ENCODE assay signal across 8 cellular contexts in the genomic region with DNA sequence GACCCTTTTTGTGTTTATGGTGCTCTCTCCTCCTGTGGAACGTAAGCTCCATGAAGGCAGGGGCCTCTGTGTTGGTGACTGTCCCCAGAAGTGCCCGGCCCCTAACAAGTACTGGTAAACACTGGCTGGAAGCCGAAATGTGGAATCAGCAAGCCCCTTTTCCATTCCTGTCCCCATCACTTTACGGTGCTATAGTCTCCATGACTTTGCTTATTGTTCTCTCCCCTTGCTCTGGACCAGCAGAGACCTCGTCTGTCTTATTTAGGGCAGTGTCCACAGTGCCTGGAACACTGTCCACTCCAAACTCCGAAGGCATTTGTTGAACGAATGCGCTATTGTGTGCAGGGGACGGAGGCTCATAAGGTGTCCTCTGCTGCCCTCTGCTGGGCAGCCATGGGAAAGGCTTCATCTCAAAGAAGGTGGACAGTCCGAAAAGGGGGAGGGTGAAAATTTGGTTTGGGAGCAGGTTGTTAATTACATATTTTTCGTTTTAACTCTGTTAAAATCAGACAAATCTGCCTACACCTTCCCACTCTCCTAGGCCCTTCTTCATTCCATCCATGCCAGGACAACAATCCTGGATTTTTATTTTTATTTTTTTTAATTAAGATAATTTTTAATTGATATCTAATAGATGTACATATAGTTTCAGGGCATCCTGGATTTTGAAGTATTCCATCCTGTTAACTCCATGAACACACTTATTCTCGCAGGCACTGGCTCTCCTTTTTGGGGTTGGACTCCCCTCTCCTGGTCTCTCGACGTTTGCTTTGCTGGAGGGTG.
DNase-seq lines count a peak whose midpoint lies in the region; ATAC-seq and TF ChIP-seq lines count a peak whose summit lies in the region.

No MANE protein-coding gene starts in this region.

- H3K4me3 Mint-ChIP-seq in activated CD4-positive, alpha-beta T cell treated with anti-CD3 and anti-CD28 coated beads for 36 hours, result no peak overlapping the region

- ATAC-seq in activated CD4-positive, alpha-beta T cell treated with anti-CD3 and anti-CD28 coated beads for 36 hours, result peak; percentile 48
- ATAC-seq in GM19463 (IDR thresholded peaks at IDR 0.05; ENCODE audit: unreplicated experiment), result no peak

- peaks cover 4% of the 10 kb centered on the region for H3K27me3 Mint-ChIP-seq in activated CD4-positive, alpha-beta T cell treated with anti-CD3 and anti-CD28 coated beads for 36 hours

- H3K4me3 ChIP-seq in HFF-Myc (replicated peaks; ENCODE audit: low read depth, low read length), result no peak overlapping the region

- no peaks in the 10 kb centered on the region for H3K9me3 Mint-ChIP-seq in activated CD4-positive, alpha-beta T cell treated with anti-CD3 and anti-CD28 coated beads for 36 hours (ENCODE audit: low read depth)

- POLR2A ChIA-PET in activated CD4-positive, alpha-beta T cell treated with anti-CD3 and anti-CD28 coated beads for 36 hours (lab: Charles Lee), result no interaction called here

- no peaks in the 10 kb centered on the region for H3K36me3 Mint-ChIP-seq in activated CD4-positive, alpha-beta T cell treated with anti-CD3 and anti-CD28 coated beads for 36 hours (ENCODE audit: low read depth)

- H3K27ac Mint-ChIP-seq in activated CD4-positive, alpha-beta T cell treated with anti-CD3 and anti-CD28 coated beads for 36 hours, result no peak overlapping the region

- CTCF ChIA-PET in activated CD4-positive, alpha-beta T cell treated with anti-CD3 and anti-CD28 coated beads for 36 hours (lab: Charles Lee), result interaction anchor here (0.6 to 1.7 kb wide), 5 partner anchors 306 to 1654 kb away, joined by 3 to 7 read pairs (median 3); no protein-coding TSS in a partner anchor

- intact Hi-C loops in activated CD4-positive, alpha-beta T cell treated with anti-CD3 and anti-CD28 coated beads for 36 hours (cut with DNase I, micrococcal nuclease), result loop anchor here (1.0 to 5.0 kb wide), 6 partner anchors 243 to 1053 kb away; a partner anchor contains a TSS

- H3K4me1 Mint-ChIP-seq in activated CD4-positive, alpha-beta T cell treated with anti-CD3 and anti-CD28 coated beads for 36 hours, result peaks cover 15% of the 10 kb centered on the region

- peak; percentile 93 for TF ChIP-seq CTCF in HFF-Myc (IDR thresholded peaks at IDR 0.05; ENCODE audit: low read depth, low read length, missing control alignments)

- peak; percentile 89 for DNase-seq in DMS 273 (lab: John Stamatoyannopoulos, UW; ENCODE audit: unreplicated experiment)
- peak; percentile 44 for DNase-seq in HFF-Myc (ENCODE audit: extremely low read depth, low read depth)
- DNase-seq in NCI-H345 (lab: John Stamatoyannopoulos, UW), result peak; percentile 64
- peak; percentile 82 for DNase-seq in activated CD4-positive, alpha-beta T cell treated with anti-CD3 and anti-CD28 coated beads for 36 hours
- DNase-seq in cerebellar nuclear complex (lab: John Stamatoyannopoulos, UW), result peak; percentile 33 to 54
- peak; percentile 88 for DNase-seq in left kidney (ENCODE audit: low read depth, low spot score)
- peak; percentile 34 to 51 for DNase-seq in stimulated activated CD4-positive, alpha-beta T cell treated with anti-CD3 and anti-CD28 coated beads, Interleukin-4, amount 100 ng/mL, for 48 hours (ENCODE audit: low read depth in 2 of 2)
